In genomic region chr6:2127484-2127911, GRCh38 we compare ENCODE assay signal across 9 cellular contexts.
DNase-seq lines count a peak whose midpoint lies in the region; ATAC-seq lines count a peak whose summit lies in the region.
"Had no signal": no experiment of that assay in that cellular context is flagged by ENCODE, and none has a peak within 500 bp of the region (broad histone marks: within the 10 kb centered on the region; RNA-seq: fewer than 3 reads in every experiment).

No MANE protein-coding gene starts in this region.

- ATAC-seq in GM18861 (IDR thresholded peaks at IDR 0.05; ENCODE audit: unreplicated experiment) (peak; percentile 41), GM19328 (IDR thresholded peaks at IDR 0.05; ENCODE audit: unreplicated experiment) (no peak), HG03095 (IDR thresholded peaks at IDR 0.05; ENCODE audit: unreplicated experiment) (no peak)

- H3K27ac ChIP-seq in effector memory CD4-positive, alpha-beta T cell (ENCODE audit: insufficient read depth, low read length, poor library complexity, severe bottlenecking) = no peak overlapping the region
- H3K27ac ChIP-seq: neutrophil had no signal

- no peak overlapping the region for H3K4me3 ChIP-seq in effector memory CD4-positive, alpha-beta T cell (ENCODE audit: insufficient read depth, low read depth, low read length, poor library complexity, severe bottlenecking)

- H3K9me3 ChIP-seq in effector memory CD4-positive, alpha-beta T cell (ENCODE audit: control insufficient read depth, low read length) = no peaks in the 10 kb centered on the region
- H3K9me3 ChIP-seq: neutrophil had no signal

- peaks cover 5% of the 10 kb centered on the region for H3K4me1 ChIP-seq in effector memory CD4-positive, alpha-beta T cell (ENCODE audit: control insufficient read depth, insufficient read depth, low read length, poor library complexity, severe bottlenecking)

- H3K36me3 ChIP-seq in effector memory CD4-positive, alpha-beta T cell (ENCODE audit: control insufficient read depth, insufficient read depth, low read length) = no peaks in the 10 kb centered on the region
- H3K36me3 ChIP-seq: neutrophil had no signal

- no peaks in the 10 kb centered on the region for H3K27me3 ChIP-seq in effector memory CD4-positive, alpha-beta T cell (replicated peaks; ENCODE audit: control insufficient read depth, insufficient read depth, low read length, poor library complexity, severe bottlenecking)

- DNase-seq in OCI-M2 (lab: John Stamatoyannopoulos, UW; ENCODE audit: unreplicated experiment) (peak; percentile 49), dermis microvascular lymphatic vessel endothelial cell (ENCODE audit: low read depth in 2 of 2) (peak; percentile 90 to 96), NCI-H2081 treated with DMSO at 0.1 percent for 48 hours (lab: John Stamatoyannopoulos, UW) (no peak)
- peak; percentile 49 to 59 for DNase-seq in stimulated activated CD4-positive, alpha-beta T cell treated with anti-CD3 and anti-CD28 coated beads, Interleukin-2, amount 100 ng/mL, for 24 hours
- DNase-seq in effector memory CD4-positive, alpha-beta T cell = no peak

Comparison
In these comparisons a context has a peak if more than half of its experiments do, and no peak if none do; other contexts are left out.
1. DNase-seq: peak in OCI-M2 (single experiment), dermis microvascular lymphatic vessel endothelial cell (2 of 2) and stimulated activated CD4-positive, alpha-beta T cell treated with anti-CD3 and anti-CD28 coated beads, Interleukin-2, amount 100 ng/mL, for 24 hours (2 of 2); none in effector memory CD4-positive, alpha-beta T cell (0 of 3) and NCI-H2081 treated with DMSO at 0.1 percent for 48 hours (single experiment).